11 cellular contexts compared by ENCODE assay signal in genomic region chr16:30357085-30357714, GRCh38. TPM values are rescaled to one million over a fixed set of nuclear protein-coding genes. Genes with fewer than 3 reads are reported as not detected.
DNase-seq lines count a peak whose midpoint lies in the region; ATAC-seq and TF ChIP-seq lines count a peak whose summit lies in the region.
"Had no signal": no experiment of that assay in that cellular context is flagged by ENCODE, and none has a peak within 500 bp of the region (broad histone marks: within the 10 kb centered on the region; RNA-seq: fewer than 3 reads in every experiment).

No MANE protein-coding gene starts in this region.

- H2AK5ac ChIP-seq in H9 (ENCODE audit: insufficient read length, low read length), result no peak overlapping the region

- no peak overlapping the region for H4K91ac ChIP-seq in H9 (ENCODE audit: insufficient read length, low read depth, low read length)

- H3K79me1 ChIP-seq in H9 (ENCODE audit: insufficient read depth, low read depth, low read length, poor library complexity, severe bottlenecking), result peaks cover 8% of the 10 kb centered on the region

- ATAC-seq in activated naive CD8-positive, alpha-beta T cell treated with anti-CD3 and anti-CD28 coated beads, Interleukin-2, amount 10 ng/mL, durations not matched to agents 7 days and 5 days (ENCODE audit: low read depth), result no peak
- ATAC-seq in naive B cell (ENCODE audit: low read depth in 2 of 2) (no peak), HG03196 (IDR thresholded peaks at IDR 0.05; ENCODE audit: unreplicated experiment) (no peak)

- H3K79me2 ChIP-seq in H9 (ENCODE audit: insufficient read depth, low read length), result peaks cover 3% of the 10 kb centered on the region; the same call in 1 of the 2 replicates

- H4K8ac ChIP-seq in H9 (replicated peaks; ENCODE audit: insufficient read length, low read depth, low read length), result no peak overlapping the region

- no peak overlapping the region for H4K5ac ChIP-seq in H9 (ENCODE audit: insufficient read length, low read depth, low read length)

- no peaks in the 10 kb centered on the region for H3K9me3 ChIP-seq in BLaER1
- no peaks in the 10 kb centered on the region for H3K9me3 ChIP-seq in H9 (ENCODE audit: control insufficient read depth, low read depth, low read length)

- H3K4me1 Mint-ChIP-seq in H9, result peaks cover 23 to 36% of the 10 kb centered on the region in 2 experiments
- peaks cover 29% of the 10 kb centered on the region for H3K4me1 Mint-ChIP-seq in activated naive CD8-positive, alpha-beta T cell treated with anti-CD3 and anti-CD28 coated beads, Interleukin-2, amount 10 ng/mL, durations not matched to agents 7 days and 5 days
- H3K4me1 Mint-ChIP-seq in naive B cell, result peaks cover 27 to 52% (median 38%) of the 10 kb centered on the region in 3 donors

- WGBS in H9 (ENCODE audit: extremely low coverage, insufficient read length, low lambda C conversion rate), result no CpG with 5 or more reads among the region's 5 CpGs

- H2BK15ac ChIP-seq in H9 (ENCODE audit: low read depth, low read length), result no peak overlapping the region

- H2BK120ac ChIP-seq in H9 (ENCODE audit: low read depth, low read length, poor library complexity, severe bottlenecking), result no peak overlapping the region

- H3K36me3 Mint-ChIP-seq in H9 (ENCODE audit: insufficient read depth in 1 of 3, low read depth in 3 of 3) (peaks cover 18 to 58% (median 47%) of the 10 kb centered on the region in 3 experiments), naive B cell (peaks cover 0 to 2% of the 10 kb centered on the region in 2 donors)
- H3K36me3 Mint-ChIP-seq in activated naive CD8-positive, alpha-beta T cell treated with anti-CD3 and anti-CD28 coated beads, Interleukin-2, amount 10 ng/mL, durations not matched to agents 7 days and 5 days, result peaks cover 18% of the 10 kb centered on the region

- H3K27ac Mint-ChIP-seq in H9 (peak overlapping the region in 2 of 3 experiments; percentile 61 to 70; a peak in 3 of 7 replicates), naive B cell (peak overlapping the region in 4 of 6 donors; percentile 15 to 98 (median 94))
- H3K27ac Mint-ChIP-seq in activated naive CD8-positive, alpha-beta T cell treated with anti-CD3 and anti-CD28 coated beads, Interleukin-2, amount 10 ng/mL, durations not matched to agents 7 days and 5 days, result peak overlapping the region; percentile 22

- H3K9me3 Mint-ChIP-seq in H9 (0 out of 5 replicates have a peak, but pooled peaks cover 0 to 2% of the 10 kb centered on the region in 2 experiments), naive B cell (no peaks in the 10 kb centered on the region)
- H3K9me3 Mint-ChIP-seq in activated naive CD8-positive, alpha-beta T cell treated with anti-CD3 and anti-CD28 coated beads, Interleukin-2, amount 10 ng/mL, durations not matched to agents 7 days and 5 days, result no peaks in the 10 kb centered on the region

- H3T11ph ChIP-seq in H9 (ENCODE audit: low read length), result no peak overlapping the region

- DNase-seq in H9 (no peak), naive B cell (no peak), H4 (ENCODE audit: low spot score) (no peak), T-helper 9 cell (no peak), HuH-7.5 (ENCODE audit: low spot score) (no peak)
- DNase-seq in activated naive CD8-positive, alpha-beta T cell treated with anti-CD3 and anti-CD28 coated beads, Interleukin-2, amount 10 ng/mL, durations not matched to agents 7 days and 5 days, result no peak
- DNase-seq: activated CD4-positive, CD25-positive, alpha-beta regulatory T cell; activated gamma-delta T cell treated with Interleukin-2 at 50 U/mL for 16 hours had no signal

- no peaks in the 10 kb centered on the region; the same call in 1 of the 2 replicates for H3K27me3 Mint-ChIP-seq in H9 (ENCODE audit: low read depth)
- H3K27me3 Mint-ChIP-seq in activated naive CD8-positive, alpha-beta T cell treated with anti-CD3 and anti-CD28 coated beads, Interleukin-2, amount 10 ng/mL, durations not matched to agents 7 days and 5 days, result no peaks in the 10 kb centered on the region
- H3K27me3 Mint-ChIP-seq in naive B cell, result no peaks in the 10 kb centered on the region

- no peak overlapping the region for H3K23ac ChIP-seq in H9 (ENCODE audit: insufficient read length, low read depth, low read length)

- H3K4me2 ChIP-seq in BLaER1, result 0 out of 2 replicates have a peak overlapping the region, but pooled peaks have one; percentile 97
- H3K4me2 ChIP-seq in H9 (ENCODE audit: insufficient read depth, insufficient read length, low read length), result no peak overlapping the region

- H4K20me1 ChIP-seq in BLaER1, result peaks cover 45% of the 10 kb centered on the region
- no peaks in the 10 kb centered on the region for H4K20me1 ChIP-seq in H9 (ENCODE audit: control insufficient read depth, insufficient read depth, insufficient read length)

- POLR2A ChIA-PET in activated naive CD8-positive, alpha-beta T cell treated with anti-CD3 and anti-CD28 coated beads, Interleukin-2, amount 10 ng/mL, durations not matched to agents 7 days and 5 days (lab: Charles Lee), result interaction anchor here (0.7 to 1.5 kb wide), 6 partner anchors 10 to 172 kb away, joined by 3 to 6 read pairs (median 4); partner anchors contain the start of genes TBC1D10B and ZNF771

- H2AFZ ChIP-seq in H9 (ENCODE audit: low read length), result no peak overlapping the region

- no peak overlapping the region for H2BK5ac ChIP-seq in H9 (ENCODE audit: insufficient read length, low read length)

- no peak overlapping the region for H2BK12ac ChIP-seq in H9 (ENCODE audit: insufficient read length, low read depth, low read length)

- H3K36me3 ChIP-seq in BLaER1, result peaks cover 77% of the 10 kb centered on the region

- H3K4ac ChIP-seq in H9 (ENCODE audit: low read depth, low read length), result no peak overlapping the region

- H3K4me3 Mint-ChIP-seq in H9 (peak overlapping the region; percentile 5 to 54; a peak in 3 of 5 replicates), naive B cell (peak overlapping the region in 6 of 8 donors; percentile 42 to 98 (median 56))
- no peak overlapping the region for H3K4me3 Mint-ChIP-seq in activated naive CD8-positive, alpha-beta T cell treated with anti-CD3 and anti-CD28 coated beads, Interleukin-2, amount 10 ng/mL, durations not matched to agents 7 days and 5 days

- peaks cover 13% of the 10 kb centered on the region for H3K23me2 ChIP-seq in H9 (ENCODE audit: insufficient read length, low read depth, low read length, poor library complexity, severe bottlenecking)

- peaks cover 39% of the 10 kb centered on the region for H3K4me1 ChIP-seq in BLaER1
- no peaks in the 10 kb centered on the region for H3K4me1 ChIP-seq in H9 (ENCODE audit: insufficient read depth, low read length)

- no peak overlapping the region for H3K14ac ChIP-seq in H9 (ENCODE audit: insufficient read depth, low read length)

- H3K27ac ChIP-seq in BLaER1 (0 out of 2 replicates have a peak overlapping the region, but pooled peaks have one; percentile 18), H9 (ENCODE audit: insufficient read length, low read depth, low read length) (no peak overlapping the region)

- peak overlapping the region; percentile 41; the same call in 1 of the 2 replicates for H3K9ac ChIP-seq in BLaER1
- no peak overlapping the region for H3K9ac ChIP-seq in H9 (ENCODE audit: extremely low read depth, insufficient read length, low read length)

- H3K56ac ChIP-seq in H9 (ENCODE audit: insufficient read length, low read depth, low read length), result no peak overlapping the region

- TF ChIP-seq CTCF in H9 (conservative IDR thresholded peaks at IDR 0.05), result no peak

- H3K27me3 ChIP-seq in BLaER1 (no peaks in the 10 kb centered on the region), H9 (ENCODE audit: insufficient read depth, low read length) (no peaks in the 10 kb centered on the region)

- no peak overlapping the region for H3K4me3 ChIP-seq in BLaER1

- H2BK20ac ChIP-seq in H9 (ENCODE audit: low read depth, low read length, poor library complexity, severe bottlenecking), result no peak overlapping the region

- H3K18ac ChIP-seq in H9 (ENCODE audit: insufficient read length, low read depth, low read length), result no peak overlapping the region

RNA-seq across cellular contexts. Expression of gene CD2BP2, which starts 2.1 kb away (rescaled TPM):
- total RNA-seq in H9 (2021), result 90.1 and 90.2 TPM in 2 replicates
- 10 to 100 TPM; 71.3 to 72.5 TPM for total RNA-seq in activated naive CD8-positive, alpha-beta T cell treated with anti-CD3 and anti-CD28 coated beads, Interleukin-2, amount 10 ng/mL, durations not matched to agents 7 days and 5 days
- 10 to 100 TPM; 24.2 to 36.1 (median 29.7) TPM for polyA plus RNA-seq in naive B cell (ENCODE audit: low read depth in 6 of 6)
- total RNA-seq in H4 (2014; rRNA removed; shearing (Covaris generic)), result 42.7 and 53.6 TPM in 2 replicates

RNA-seq across cellular contexts. Expression of gene TBC1D10B, which starts 13.1 kb away (rescaled TPM):
- 25.6 and 25.8 TPM in 2 replicates for total RNA-seq in H9 (2021)
- total RNA-seq in activated naive CD8-positive, alpha-beta T cell treated with anti-CD3 and anti-CD28 coated beads, Interleukin-2, amount 10 ng/mL, durations not matched to agents 7 days and 5 days, result 10 to 100 TPM; 63.6 to 69.8 TPM
- polyA plus RNA-seq in naive B cell (ENCODE audit: low read depth in 6 of 6), result 10 to 100 TPM in 3 of 6 donors, 1 to 10 TPM in 3; 6.2 to 16.9 (median 9.7) TPM
- total RNA-seq in H4 (2014; rRNA removed; shearing (Covaris generic)), result 10.4 and 15.9 TPM in 2 replicates

RNA-seq across cellular contexts. Expression of gene MYL11, which starts 17.4 kb away (rescaled TPM):
- total RNA-seq in H9 (2021), result 0.70 and 1.4 TPM in 2 replicates
- 1 to 10 TPM in 1 of 2 experiments, not detected in 1; 1.7 TPM for total RNA-seq in activated naive CD8-positive, alpha-beta T cell treated with anti-CD3 and anti-CD28 coated beads, Interleukin-2, amount 10 ng/mL, durations not matched to agents 7 days and 5 days
- polyA plus RNA-seq in naive B cell (ENCODE audit: low read depth in 6 of 6), result not detected
- total RNA-seq in H4 (2014; rRNA removed; shearing (Covaris generic)), result not detected in 2 replicates
- total RNA-seq: renal cortical epithelial cell had no signal

RNA-seq across cellular contexts. Expression of gene SEPTIN1, which starts 25.2 kb away (rescaled TPM):
- 1.4 and 2.5 TPM in 2 replicates for total RNA-seq in H9 (2021)
- total RNA-seq in activated naive CD8-positive, alpha-beta T cell treated with anti-CD3 and anti-CD28 coated beads, Interleukin-2, amount 10 ng/mL, durations not matched to agents 7 days and 5 days, result 100 to 1,000 TPM; 293 to 318 TPM
- 100 to 1,000 TPM; 102 to 145 (median 112) TPM for polyA plus RNA-seq in naive B cell (ENCODE audit: low read depth in 6 of 6)
- not detected in 2 replicates for total RNA-seq in H4 (2014; rRNA removed; shearing (Covaris generic))

RNA-seq across cellular contexts. Expression of gene ZNF48, which starts 38.0 kb away (rescaled TPM):
- 57.3 and 61.2 TPM in 2 replicates for total RNA-seq in H9 (2021)
- total RNA-seq in activated naive CD8-positive, alpha-beta T cell treated with anti-CD3 and anti-CD28 coated beads, Interleukin-2, amount 10 ng/mL, durations not matched to agents 7 days and 5 days, result 10 to 100 TPM; 14.4 to 15.5 TPM
- 1 to 10 TPM; 3.4 to 9.9 (median 7.0) TPM for polyA plus RNA-seq in naive B cell (ENCODE audit: low read depth in 6 of 6)
- 4.1 and 7.4 TPM in 2 replicates for total RNA-seq in H4 (2014; rRNA removed; shearing (Covaris generic))

Comparison
In these comparisons a context has a peak if more than half of its experiments do, and no peak if none do; other contexts are left out.
1. H3K27ac Mint-ChIP-seq: peak in every context shown above with its lines; median percentile 94 in naive B cell; 66 in H9; 22 in activated naive CD8-positive, alpha-beta T cell treated with anti-CD3 and anti-CD28 coated beads, Interleukin-2, amount 10 ng/mL, durations not matched to agents 7 days and 5 days.